In genomic region chr10:104935656-104936055, GRCh38 we compare ENCODE assay signal across 27 cellular contexts.
DNase-seq lines count a peak whose midpoint lies in the region; ATAC-seq and TF ChIP-seq lines count a peak whose summit lies in the region.
"Had no signal": no experiment of that assay in that cellular context is flagged by ENCODE, and none has a peak within 500 bp of the region (broad histone marks: within the 10 kb centered on the region; RNA-seq: fewer than 3 reads in every experiment).

No MANE protein-coding gene starts in this region.

- DNase-seq in activated naive CD4-positive, alpha-beta T cell treated with anti-CD3 and anti-CD28 coated beads for 36 hours = peak; percentile 36
- no peak for DNase-seq in activated naive CD4-positive, alpha-beta T cell treated with anti-CD3 and anti-CD28 coated beads, Interleukin-2, amount 50 U/mL, for 16 hours
- peak in 4 of 5 donors; percentile 23 to 39 (median 30) for DNase-seq in CD4-positive, alpha-beta memory T cell
- DNase-seq in MM.1S (peak; percentile 6), islet precursor cell (peak; percentile 20), tibial nerve (ENCODE audit: low spot score in 2 of 2) (no peak)
- DNase-seq: AML-193; DMS 273 treated with DMSO at 0.1 percent for 48 hours; DMS79 treated with DMSO at 0.1 percent for 48 hours; GF-D8; GOT3; HFFc6; KG1; NCI-H1048; NCI-H1417; NCI-H1694; NCI-H2029 treated with DMSO at 0.1 percent for 48 hours; NCI-H446 treated with DMSO at 0.1 percent for 48 hours; NCI-H526; NCI-H82; NK-92 treated with Interleukin-12 subunit alpha and Interleukin-12 subunit beta, amount 100 ng/mL, for 24 hours; PC-3 had no signal

- no peaks in the 10 kb centered on the region for H3K27me3 ChIP-seq in CD4-positive, alpha-beta memory T cell (ENCODE audit: insufficient read depth, low read length)
- H3K27me3 ChIP-seq in MM.1S (replicated peaks; ENCODE audit: insufficient read depth, low read length) (no peaks in the 10 kb centered on the region), tibial nerve (no peaks in the 10 kb centered on the region)
- H3K27me3 ChIP-seq: BLaER1 treated with 17β-estradiol and CSF1 and Interleukin-3, amounts not matched to agents 10 nM and 100 nM had no signal

- no peak overlapping the region for H3K27ac ChIP-seq in CD4-positive, alpha-beta memory T cell (ENCODE audit: low read depth, low read length)
- no peak overlapping the region for H3K27ac ChIP-seq in MM.1S (ENCODE audit: low read length)
- H3K27ac ChIP-seq in tibial nerve = no peak overlapping the region
- H3K27ac ChIP-seq: BLaER1 treated with 17β-estradiol and CSF1 and Interleukin-3, amounts not matched to agents 10 nM and 100 nM had no signal

- no peaks in the 10 kb centered on the region for H3K36me3 ChIP-seq in CD4-positive, alpha-beta memory T cell (ENCODE audit: insufficient read depth, low read length)
- H3K36me3 ChIP-seq in MM.1S (replicated peaks; ENCODE audit: insufficient read depth, low read length) (no peaks in the 10 kb centered on the region), tibial nerve (no peaks in the 10 kb centered on the region)
- H3K36me3 ChIP-seq: BLaER1 treated with 17β-estradiol and CSF1 and Interleukin-3, amounts not matched to agents 10 nM and 100 nM; HAP-1 had no signal

- no peak for TF ChIP-seq POLR2A in tibial nerve (IDR thresholded peaks at IDR 0.05)

- H3K9ac ChIP-seq in MM.1S (ENCODE audit: low read length) = no peak overlapping the region
- H3K9ac ChIP-seq: BLaER1 treated with 17β-estradiol and CSF1 and Interleukin-3, amounts not matched to agents 10 nM and 100 nM had no signal

- CTCF ChIA-PET in activated naive CD4-positive, alpha-beta T cell treated with anti-CD3 and anti-CD28 coated beads for 36 hours (lab: Charles Lee) = interaction anchor here (0.5 kb wide), 1 partner anchor 298 kb away, joined by 3 read pairs; no protein-coding TSS in a partner anchor
- CTCF ChIA-PET in CD4-positive, alpha-beta memory T cell (lab: Charles Lee; ENCODE audit: partially characterized antibody) = no interaction called here

- peaks cover 3% of the 10 kb centered on the region for H3K9me3 Mint-ChIP-seq in activated naive CD4-positive, alpha-beta T cell treated with anti-CD3 and anti-CD28 coated beads for 36 hours
- peaks cover 0 to 12% (median 2%) of the 10 kb centered on the region in 8 donors for H3K9me3 Mint-ChIP-seq in CD4-positive, alpha-beta memory T cell

- intact Hi-C loops in activated naive CD4-positive, alpha-beta T cell treated with anti-CD3 and anti-CD28 coated beads for 36 hours (cut with micrococcal nuclease) = loop anchor here (5.0 kb wide), 1 partner anchor 82 kb away; no protein-coding TSS in a partner anchor
- intact Hi-C loops in CD4-positive, alpha-beta memory T cell (cut with micrococcal nuclease) = no loop called here

- no peaks in the 10 kb centered on the region for H4K20me1 ChIP-seq in MM.1S (ENCODE audit: insufficient read depth, low read length)
- H4K20me1 ChIP-seq: BLaER1 treated with 17β-estradiol and CSF1 and Interleukin-3, amounts not matched to agents 10 nM and 100 nM had no signal

- POLR2A ChIA-PET in CD4-positive, alpha-beta memory T cell (lab: Charles Lee; ENCODE audit: partially characterized antibody) = no interaction called here

- no peak for TF ChIP-seq CTCF in MM.1S (IDR thresholded peaks at IDR 0.05; ENCODE audit: low read length)
- TF ChIP-seq CTCF in tibial nerve (IDR thresholded peaks at IDR 0.05) = no peak

- H3K79me2 ChIP-seq in MM.1S (ENCODE audit: low read length) = no peaks in the 10 kb centered on the region

- H3K9me2 ChIP-seq in MM.1S (replicated peaks; ENCODE audit: insufficient read depth, low read length) = no peaks in the 10 kb centered on the region

- no peak overlapping the region for H3K4me2 ChIP-seq in MM.1S (ENCODE audit: low read depth, low read length)
- H3K4me2 ChIP-seq: A549; BLaER1 treated with 17β-estradiol and CSF1 and Interleukin-3, amounts not matched to agents 10 nM and 100 nM had no signal

- no peaks in the 10 kb centered on the region for H3F3A ChIP-seq in MM.1S (ENCODE audit: insufficient read depth, low read length)

- H3K27ac Mint-ChIP-seq in activated naive CD4-positive, alpha-beta T cell treated with anti-CD3 and anti-CD28 coated beads for 36 hours = peak overlapping the region; percentile 1
- peak overlapping the region in 2 of 7 donors; percentile 24 to 41 for H3K27ac Mint-ChIP-seq in CD4-positive, alpha-beta memory T cell
- H3K27ac Mint-ChIP-seq: CD8-positive, alpha-beta memory T cell; HFFc6 had no signal

- H3K4me1 ChIP-seq in CD4-positive, alpha-beta memory T cell (ENCODE audit: insufficient read depth, low read length) = peaks cover 19% of the 10 kb centered on the region
- H3K4me1 ChIP-seq in MM.1S (ENCODE audit: low read length) = no peaks in the 10 kb centered on the region
- H3K4me1 ChIP-seq in tibial nerve = no peaks in the 10 kb centered on the region
- H3K4me1 ChIP-seq: HAP-1 had no signal

- no peak overlapping the region for H3K4me3 ChIP-seq in CD4-positive, alpha-beta memory T cell (ENCODE audit: low read length in 2 of 2)
- H3K4me3 ChIP-seq in MM.1S (ENCODE audit: low read length) (no peak overlapping the region), tibial nerve (no peak overlapping the region)
- H3K4me3 ChIP-seq: A549; BLaER1 treated with 17β-estradiol and CSF1 and Interleukin-3, amounts not matched to agents 10 nM and 100 nM; HAP-1 had no signal

- H3K27me3 Mint-ChIP-seq in activated naive CD4-positive, alpha-beta T cell treated with anti-CD3 and anti-CD28 coated beads for 36 hours (ENCODE audit: low read depth) = no peaks in the 10 kb centered on the region
- H3K27me3 Mint-ChIP-seq in CD4-positive, alpha-beta memory T cell = no peaks in the 10 kb centered on the region

- no peaks in the 10 kb centered on the region for H3K9me3 ChIP-seq in CD4-positive, alpha-beta memory T cell (ENCODE audit: control insufficient read depth in 1 of 2, low read length in 2 of 2)
- H3K9me3 ChIP-seq in MM.1S (replicated peaks; ENCODE audit: insufficient read depth, low read length) (no peaks in the 10 kb centered on the region), tibial nerve (no peaks in the 10 kb centered on the region)
- H3K9me3 ChIP-seq: A549; BLaER1 treated with 17β-estradiol and CSF1 and Interleukin-3, amounts not matched to agents 10 nM and 100 nM; HAP-1 had no signal

- H2AFZ ChIP-seq in MM.1S (ENCODE audit: low read length) = no peak overlapping the region

- WGBS in tibial nerve, 2 donors = 60 to 84% methylated on average over 2 of the region's 2 CpGs

- no peak for TF ChIP-seq EP300 in tibial nerve (IDR thresholded peaks at IDR 0.05)

- no peak overlapping the region for H3K4me3 Mint-ChIP-seq in activated naive CD4-positive, alpha-beta T cell treated with anti-CD3 and anti-CD28 coated beads for 36 hours
- peak overlapping the region in 7 of 8 donors; percentile 11 to 65 (median 32) for H3K4me3 Mint-ChIP-seq in CD4-positive, alpha-beta memory T cell
- H3K4me3 Mint-ChIP-seq: CD8-positive, alpha-beta memory T cell; HFFc6 had no signal

- H3K4me1 Mint-ChIP-seq in activated naive CD4-positive, alpha-beta T cell treated with anti-CD3 and anti-CD28 coated beads for 36 hours (ENCODE audit: low read depth) = peaks cover 69% of the 10 kb centered on the region
- peaks cover 4 to 27% (median 13%) of the 10 kb centered on the region in 4 donors for H3K4me1 Mint-ChIP-seq in CD4-positive, alpha-beta memory T cell
- H3K4me1 Mint-ChIP-seq: CD8-positive, alpha-beta memory T cell had no signal

- H3K36me3 Mint-ChIP-seq in activated naive CD4-positive, alpha-beta T cell treated with anti-CD3 and anti-CD28 coated beads for 36 hours (ENCODE audit: low read depth) = no peaks in the 10 kb centered on the region
- H3K36me3 Mint-ChIP-seq in CD4-positive, alpha-beta memory T cell = no peaks in the 10 kb centered on the region

- ATAC-seq in HG03571 (IDR thresholded peaks at IDR 0.05; ENCODE audit: unreplicated experiment) = no peak
- ATAC-seq: A549, PC-3 had no signal

Comparison
In these comparisons a context has a peak if more than half of its experiments do, and no peak if none do; other contexts are left out.
1. DNase-seq: peak in activated naive CD4-positive, alpha-beta T cell treated with anti-CD3 and anti-CD28 coated beads for 36 hours (single experiment), CD4-positive, alpha-beta memory T cell (4 of 5), MM.1S (single experiment) and islet precursor cell (single experiment); none in activated naive CD4-positive, alpha-beta T cell treated with anti-CD3 and anti-CD28 coated beads, Interleukin-2, amount 50 U/mL, for 16 hours (single experiment) and tibial nerve (0 of 2).